ENCODE assay signal across 23 cellular contexts in genomic region chr5:81520769-81521168, GRCh38.
"Had no signal": no experiment of that assay in that cellular context is flagged by ENCODE, and none has a peak within 500 bp of the region (broad histone marks: within the 10 kb centered on the region; RNA-seq: fewer than 3 reads in every experiment).

No MANE protein-coding gene starts in this region.

- DNase-seq: Kasumi-1, KBM-7, MM.1S, NCI-H1105 treated with DMSO at 0.1 percent for 48 hours, NCI-H1417 treated with DMSO at 0.1 percent for 48 hours, NCI-H146, NCI-H1694 treated with DMSO at 0.1 percent for 48 hours, NCI-H1930, NCI-H2081, NCI-H2107, NCI-H226, NCI-H446, NCI-H510A, NCI-H524 treated with DMSO at 0.1 percent for 48 hours, NCI-H69, NCI-H774, PC-3, Peyer's patch, SHP77 treated with DMSO at 0.1 percent for 48 hours had no signal

- H3K36me3 ChIP-seq: Peyer's patch, SJSA1 had no signal

- H3K27ac Mint-ChIP-seq: IgD-negative memory B cell had no signal

- H3K9me3 Mint-ChIP-seq: IgD-negative memory B cell had no signal

- H3K27me3 ChIP-seq: Peyer's patch, SJSA1 had no signal

- H3K27me3 Mint-ChIP-seq: IgD-negative memory B cell had no signal

- H3K9me3 ChIP-seq: Peyer's patch, SJSA1 had no signal

- ATAC-seq: PC-3, Right ventricle myocardium inferior had no signal

- H3K4me3 ChIP-seq: Peyer's patch, SJSA1, SK-N-MC had no signal

- H3K4me1 ChIP-seq: Peyer's patch, SJSA1 had no signal

- H3K4me3 Mint-ChIP-seq: IgD-negative memory B cell had no signal

- H3K27ac ChIP-seq: Peyer's patch, SJSA1, SK-N-MC had no signal
